9 cellular contexts compared by ENCODE assay signal in the genomic region with DNA sequence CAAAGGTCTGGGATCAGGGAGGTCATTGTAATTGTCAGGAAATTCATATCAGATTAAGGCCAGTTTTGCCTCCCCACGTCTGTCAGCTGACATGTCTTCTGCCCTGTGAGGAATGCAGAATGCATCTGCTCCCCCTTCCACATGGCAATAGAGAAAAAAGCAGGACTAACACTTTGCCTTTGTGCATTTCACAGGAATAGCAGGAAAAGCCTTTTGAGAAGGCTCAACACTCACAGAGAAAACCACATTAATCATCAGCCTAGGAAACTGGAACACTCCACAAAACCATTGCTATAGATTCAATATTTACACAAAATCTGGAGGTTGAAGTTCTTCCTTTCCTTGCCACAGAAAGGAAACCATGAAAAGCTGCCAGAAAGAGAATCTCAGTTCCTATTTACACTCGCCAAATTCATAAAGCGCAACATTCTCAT.
DNase-seq lines count a peak whose midpoint lies in the region; ATAC-seq and TF ChIP-seq lines count a peak whose summit lies in the region.
"Had no signal": no experiment of that assay in that cellular context is flagged by ENCODE, and none has a peak within 500 bp of the region (broad histone marks: within the 10 kb centered on the region; RNA-seq: fewer than 3 reads in every experiment).

No MANE protein-coding gene starts in this region.

- no peak overlapping the region for H3K27ac ChIP-seq in CD4-positive, CD25-positive, alpha-beta regulatory T cell (ENCODE audit: insufficient read depth, low read length, poor library complexity, severe bottlenecking)
- H3K27ac ChIP-seq in foreskin keratinocyte (peak overlapping the region; percentile 67), brain microvascular endothelial cell (no peak overlapping the region)
- H3K27ac ChIP-seq: HL-60 had no signal

- no peaks in the 10 kb centered on the region for H3K36me3 Mint-ChIP-seq in CD4-positive, CD25-positive, alpha-beta regulatory T cell

- no peak for DNase-seq in CD4-positive, CD25-positive, alpha-beta regulatory T cell
- DNase-seq in Kasumi-1 (lab: John Stamatoyannopoulos, UW) (peak; percentile 53 to 54), foreskin keratinocyte (peak; percentile 18 to 22), middle frontal gyrus (ENCODE audit: extremely low spot score, low spot score) (no peak), brain microvascular endothelial cell (no peak), posterior vena cava (ENCODE audit: low spot score) (no peak)
- DNase-seq in activated naive CD4-positive, alpha-beta T cell treated with anti-CD3 and anti-CD28 coated beads, Interleukin-2, amount 50 U/mL, for 16 hours, result no peak

- no peaks in the 10 kb centered on the region for H3K36me3 ChIP-seq in CD4-positive, CD25-positive, alpha-beta regulatory T cell (ENCODE audit: control insufficient read depth, insufficient read depth, low read length)
- H3K36me3 ChIP-seq in brain microvascular endothelial cell (replicated peaks), result no peaks in the 10 kb centered on the region

- TF ChIP-seq CTCF in foreskin keratinocyte (conservative IDR thresholded peaks at IDR 0.05) (no peak), brain microvascular endothelial cell (IDR thresholded peaks at IDR 0.05; ENCODE audit: low read depth, low read length, missing control alignments) (no peak)

- peak overlapping the region; percentile 17 for H3K4me3 ChIP-seq in CD4-positive, CD25-positive, alpha-beta regulatory T cell (ENCODE audit: low read depth, low read length)
- H3K4me3 ChIP-seq in brain microvascular endothelial cell (ENCODE audit: low read depth, low read length), result no peak overlapping the region

- H3K4me1 Mint-ChIP-seq in CD4-positive, CD25-positive, alpha-beta regulatory T cell, result peaks cover 0 to 11% (median 6%) of the 10 kb centered on the region in 4 donors

- H3K27ac Mint-ChIP-seq in CD4-positive, CD25-positive, alpha-beta regulatory T cell, result no peak overlapping the region

- H3K4me1 ChIP-seq in CD4-positive, CD25-positive, alpha-beta regulatory T cell (ENCODE audit: control insufficient read depth, insufficient read depth, low read length, poor library complexity, severe bottlenecking), result no peaks in the 10 kb centered on the region
- H3K4me1 ChIP-seq in foreskin keratinocyte, result peaks cover 16% of the 10 kb centered on the region

- in situ Hi-C loops in brain microvascular endothelial cell (cut with HindIII; ENCODE audit: low pct_ligation_motif_present, low sequenced_read_pairs), result no loop called here

- intact Hi-C loops in posterior vena cava (cut with DNase I), result no loop called here

- H3K4me3 Mint-ChIP-seq in CD4-positive, CD25-positive, alpha-beta regulatory T cell, result peak overlapping the region in 1 of 4 donors; percentile 5

- no peak for ATAC-seq in CD4-positive, CD25-positive, alpha-beta regulatory T cell (ENCODE audit: low read depth in 2 of 2)
- ATAC-seq in GM21381 (IDR thresholded peaks at IDR 0.05; ENCODE audit: unreplicated experiment), result peak; percentile 26
- no peak for ATAC-seq in foreskin keratinocyte

- peaks cover 0 to 2% (median 0%) of the 10 kb centered on the region in 7 donors for H3K9me3 Mint-ChIP-seq in CD4-positive, CD25-positive, alpha-beta regulatory T cell

- H3K9me3 ChIP-seq in CD4-positive, CD25-positive, alpha-beta regulatory T cell (ENCODE audit: control insufficient read depth in 2 of 2, low read length in 2 of 2), result no peaks in the 10 kb centered on the region

- no peaks in the 10 kb centered on the region for H3K27me3 ChIP-seq in CD4-positive, CD25-positive, alpha-beta regulatory T cell (ENCODE audit: control insufficient read depth, insufficient read depth, low read length)
- H3K27me3 ChIP-seq in foreskin keratinocyte, result no peaks in the 10 kb centered on the region
- peaks cover 44% of the 10 kb centered on the region for H3K27me3 ChIP-seq in brain microvascular endothelial cell (replicated peaks)

- peaks cover 6% of the 10 kb centered on the region for H3K27me3 Mint-ChIP-seq in CD4-positive, CD25-positive, alpha-beta regulatory T cell

Comparison
In these comparisons a context has a peak if more than half of its experiments do, and no peak if none do; other contexts are left out.
1. DNase-seq: peak in Kasumi-1 (2 of 2) and foreskin keratinocyte (2 of 2); none in CD4-positive, CD25-positive, alpha-beta regulatory T cell (0 of 3), middle frontal gyrus (single experiment), activated naive CD4-positive, alpha-beta T cell treated with anti-CD3 and anti-CD28 coated beads, Interleukin-2, amount 50 U/mL, for 16 hours (single experiment), brain microvascular endothelial cell (single experiment) and posterior vena cava (single experiment).